Comparison of ENCODE assay signal across 9 cellular contexts in the genomic region with DNA sequence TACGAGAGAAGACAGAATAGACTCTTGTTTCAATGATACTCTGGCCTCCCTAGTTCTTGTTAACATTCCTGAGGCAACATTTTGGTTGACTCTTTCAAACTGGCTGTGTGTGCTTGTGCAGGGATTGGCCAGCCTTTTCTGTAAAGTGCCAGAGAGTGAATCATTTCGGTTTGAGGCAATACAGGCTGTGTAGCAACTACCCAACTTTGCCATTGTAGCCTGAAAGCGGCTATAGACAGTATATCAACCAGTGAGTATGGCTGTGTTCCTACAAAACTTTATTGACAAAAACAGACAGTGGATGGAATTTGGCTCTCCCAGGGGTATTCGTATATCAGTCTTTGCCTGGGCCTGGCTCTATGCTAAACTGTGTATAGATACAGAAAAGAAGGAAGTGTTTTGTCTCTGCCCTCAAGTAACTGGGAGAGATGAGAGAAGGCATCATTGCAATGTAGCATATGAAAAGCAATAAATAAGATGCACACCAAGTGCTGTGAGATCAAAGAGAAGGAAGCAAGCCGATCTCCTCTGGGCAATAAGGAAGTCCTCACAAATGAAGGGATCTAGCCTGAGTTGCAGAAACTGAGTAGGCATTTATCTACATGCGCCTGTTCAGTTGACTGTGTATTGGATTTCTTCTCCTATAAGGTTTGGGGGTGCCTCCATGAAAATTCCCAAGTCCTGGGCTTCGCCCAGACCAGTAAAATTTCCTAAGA.
DNase-seq lines count a peak whose midpoint lies in the region; ATAC-seq, FAIRE-seq and TF ChIP-seq lines count a peak whose summit lies in the region.
"Had no signal": no experiment of that assay in that cellular context is flagged by ENCODE, and none has a peak within 500 bp of the region (broad histone marks: within the 10 kb centered on the region; RNA-seq: fewer than 3 reads in every experiment).

No MANE protein-coding gene starts in this region.

- H3K56ac ChIP-seq in H9 (ENCODE audit: insufficient read length, low read depth, low read length): no peak overlapping the region

- H3K4ac ChIP-seq in H9 (ENCODE audit: low read depth, low read length): no peak overlapping the region

- H2AFZ ChIP-seq in K562 (ENCODE audit: low read depth, low read length) (peak overlapping the region; percentile 78), H9 (ENCODE audit: low read length) (no peak overlapping the region)

- no peak overlapping the region for H3K27ac ChIP-seq in K562 (ENCODE audit: extremely low read depth, low read depth, low read length)
- H3K27ac ChIP-seq in H9 (ENCODE audit: insufficient read length, low read depth, low read length): no peak overlapping the region

- no TSS peak for BruUV-seq in K562 (replicated peaks; lab: Mats Ljungman, UMichigan)

- no peak overlapping the region for H3K4me3 ChIP-seq in K562
- no peak overlapping the region for H3K4me3 ChIP-seq in kidney epithelial cell (ENCODE audit: low read depth, low read length)

- no peak overlapping the region for H3K23ac ChIP-seq in H9 (ENCODE audit: insufficient read length, low read depth, low read length)

- H3K9ac ChIP-seq in K562 (ENCODE audit: insufficient read depth in 1 of 2, low read depth in 2 of 2, low read length in 2 of 2) (no peak overlapping the region), H9 (ENCODE audit: extremely low read depth, insufficient read length, low read length) (no peak overlapping the region)

- CTCF ChIA-PET in K562 (lab: Yijun Ruan, JAX; ENCODE audit: low intra/inter-chr PET ratio): no interaction called here

- no peak overlapping the region for H2BK5ac ChIP-seq in H9 (ENCODE audit: insufficient read length, low read length)

- no peak overlapping the region for H3K27ac Mint-ChIP-seq in H9

- H4K8ac ChIP-seq in H9 (replicated peaks; ENCODE audit: insufficient read length, low read depth, low read length): no peak overlapping the region

- ATAC-seq in K562: peak; percentile 55
- no peak for ATAC-seq in GM18517 (IDR thresholded peaks at IDR 0.05; ENCODE audit: unreplicated experiment)

- no peak overlapping the region for H2AK5ac ChIP-seq in H9 (ENCODE audit: insufficient read length, low read length)

- no peaks in the 10 kb centered on the region; the same call in 1 of the 2 replicates for H3K9me3 ChIP-seq in K562 (replicated peaks; ENCODE audit: control insufficient read depth, insufficient read depth, low read depth, low read length)
- no peaks in the 10 kb centered on the region for H3K9me3 ChIP-seq in H9 (ENCODE audit: control insufficient read depth, low read depth, low read length)

- no peak for TF ChIP-seq POLR2A in K562 (conservative IDR thresholded peaks at IDR 0.05)

- H3K36me3 Mint-ChIP-seq in H9 (ENCODE audit: insufficient read depth in 1 of 3, low read depth in 3 of 3): no peaks in the 10 kb centered on the region

- H4K91ac ChIP-seq in H9 (ENCODE audit: insufficient read length, low read depth, low read length): no peak overlapping the region

- H3K27me3 Mint-ChIP-seq in H9 (ENCODE audit: low read depth): peaks cover 10% of the 10 kb centered on the region

- H3K4me2 ChIP-seq in K562 (ENCODE audit: insufficient read depth, low read length) (no peak overlapping the region; the same call in 1 of the 2 replicates), H9 (ENCODE audit: insufficient read depth, insufficient read length, low read length) (no peak overlapping the region)

- TF ChIP-seq CTCF in K562 (IDR thresholded peaks at IDR 0.05 in 2 of 3, conservative IDR thresholded peaks at IDR 0.05 in 1 of 3; ENCODE audit: insufficient read depth in 2 of 3, low read depth in 1 of 3, low read length in 3 of 3) (no peak), kidney epithelial cell (IDR thresholded peaks at IDR 0.05; ENCODE audit: insufficient read depth, low read length, poor library complexity, severe bottlenecking) (no peak), H9 (conservative IDR thresholded peaks at IDR 0.05) (no peak)

- no peak overlapping the region for H3K4me3 Mint-ChIP-seq in H9

- TF ChIP-seq EP300 in K562 (IDR thresholded peaks at IDR 0.05; ENCODE audit: low read length): no peak

- TF ChIP-seq RAD21 in K562 (CRISPR knock-in tag; conservative IDR thresholded peaks at IDR 0.05 in 1 of 2, IDR thresholded peaks at IDR 0.05 in 1 of 2): no peak

- no peak overlapping the region for H2BK20ac ChIP-seq in H9 (ENCODE audit: low read depth, low read length, poor library complexity, severe bottlenecking)

- intact Hi-C loops in K562 (cut with micrococcal nuclease): loop anchor here (5.0 kb wide), 1 partner anchor 50 kb away; no protein-coding TSS in a partner anchor

- no peaks in the 10 kb centered on the region for H3K9me1 ChIP-seq in K562 (ENCODE audit: control insufficient read depth, insufficient read depth, low read length)

- H3K4me1 Mint-ChIP-seq in H9: peaks cover 25 to 29% of the 10 kb centered on the region in 2 experiments

- H3K27me3 ChIP-seq in K562 (ENCODE audit: control insufficient read depth in 2 of 2, insufficient read depth in 2 of 2, low read length in 2 of 2) (no peaks in the 10 kb centered on the region), kidney epithelial cell (ENCODE audit: control insufficient read depth, insufficient read depth, low read length) (no peaks in the 10 kb centered on the region), H9 (ENCODE audit: insufficient read depth, low read length) (no peaks in the 10 kb centered on the region)

- in situ Hi-C loops in K562 (cut with MboI): no loop called here

- no peak overlapping the region for H2BK120ac ChIP-seq in H9 (ENCODE audit: low read depth, low read length, poor library complexity, severe bottlenecking)

- no peaks in the 10 kb centered on the region for H3K79me1 ChIP-seq in H9 (ENCODE audit: insufficient read depth, low read depth, low read length, poor library complexity, severe bottlenecking)

- POLR2A ChIA-PET in K562 (lab: Yijun Ruan, JAX): no interaction called here

- DNase-seq in LoVo (ENCODE audit: low spot score) (peak; percentile 74), K562 (ENCODE audit: extremely low read depth in 1 of 4, low spot score in 3 of 4) (no peak), kidney epithelial cell (ENCODE audit: low read depth) (peak; percentile 63), ureter (ENCODE audit: low spot score) (peak; percentile 49), activated T-cell treated with anti-CD3 and anti-CD28 coated beads for 4 hours (no peak), H9 (no peak)
- DNase-seq: activated CD4-positive, CD25-positive, alpha-beta regulatory T cell; KG1 had no signal

- no peak overlapping the region for H3T11ph ChIP-seq in H9 (ENCODE audit: low read length)

- no peaks in the 10 kb centered on the region for H4K20me1 ChIP-seq in K562 (replicated peaks; ENCODE audit: control insufficient read depth, insufficient read depth, low read length)
- no peaks in the 10 kb centered on the region for H4K20me1 ChIP-seq in H9 (ENCODE audit: control insufficient read depth, insufficient read depth, insufficient read length)

- H3K4me1 ChIP-seq in K562 (replicated peaks in 1 of 2; ENCODE audit: control insufficient read depth in 2 of 2, insufficient read depth in 2 of 2, low read length in 2 of 2): peaks cover 0 to 8% of the 10 kb centered on the region in 2 experiments; a peak in 1 of 5 replicates
- no peaks in the 10 kb centered on the region; the same call in 1 of the 2 replicates for H3K4me1 ChIP-seq in H9 (ENCODE audit: insufficient read depth, low read length)

- no peak overlapping the region for H3K14ac ChIP-seq in H9 (ENCODE audit: insufficient read depth, low read length)

- WGBS in K562 (ENCODE audit: insufficient coverage, low coverage, missing lambda C conversion rate): 58% methylated on average over 7 of the region's 7 CpGs
- no CpG with 5 or more reads among the region's 7 CpGs for WGBS in H9 (ENCODE audit: extremely low coverage, insufficient read length, low lambda C conversion rate)

- no peak overlapping the region for H4K5ac ChIP-seq in H9 (ENCODE audit: insufficient read length, low read depth, low read length)

- H3K79me2 ChIP-seq in K562 (ENCODE audit: control insufficient read depth, insufficient read depth, low read length): no peaks in the 10 kb centered on the region
- H3K79me2 ChIP-seq in H9 (ENCODE audit: insufficient read depth, low read length): no peaks in the 10 kb centered on the region

- H3K18ac ChIP-seq in H9 (ENCODE audit: insufficient read length, low read depth, low read length): no peak overlapping the region

- no peaks in the 10 kb centered on the region; a peak in 1 of 5 replicates for H3K9me3 Mint-ChIP-seq in H9

- no peaks in the 10 kb centered on the region for H3K36me3 ChIP-seq in K562 (ENCODE audit: control insufficient read depth, insufficient read depth, low read length)
- H3K36me3 ChIP-seq in kidney epithelial cell (ENCODE audit: control insufficient read depth, insufficient read depth, low read length): no peaks in the 10 kb centered on the region

- H3K23me2 ChIP-seq in H9 (ENCODE audit: insufficient read length, low read depth, low read length, poor library complexity, severe bottlenecking): no peaks in the 10 kb centered on the region

- FAIRE-seq in K562 (lab: Jason Lieb, UNC): no peak

- H2BK15ac ChIP-seq in H9 (ENCODE audit: low read depth, low read length): no peak overlapping the region

- H2BK12ac ChIP-seq in H9 (ENCODE audit: insufficient read length, low read depth, low read length): no peak overlapping the region

TF ChIP-seq in K562, 482 proteins besides CTCF, POLR2A, EP300 and RAD21 (continues in another document):
- no peak for TF ChIP-seq SMAD3 (CRISPR knock-in tag; conservative IDR thresholded peaks at IDR 0.05)

Comparison
In these comparisons a context has a peak if more than half of its experiments do, and no peak if none do; other contexts are left out.
1. DNase-seq: peak in LoVo (single experiment), kidney epithelial cell (single experiment) and ureter (single experiment); none in K562 (0 of 4), activated T-cell treated with anti-CD3 and anti-CD28 coated beads for 4 hours (single experiment) and H9 (single experiment).